ENCODE assay signal across 1 cellular context in genomic region chr19:1441022-1441426, GRCh38.
TF ChIP-seq lines count a peak whose summit lies in the region.

No MANE protein-coding gene starts in this region.

TF ChIP-seq in HepG2, 621 proteins besides CTCF, POLR2A, EP300 and RAD21:
- TF ChIP-seq, protein P1, sequence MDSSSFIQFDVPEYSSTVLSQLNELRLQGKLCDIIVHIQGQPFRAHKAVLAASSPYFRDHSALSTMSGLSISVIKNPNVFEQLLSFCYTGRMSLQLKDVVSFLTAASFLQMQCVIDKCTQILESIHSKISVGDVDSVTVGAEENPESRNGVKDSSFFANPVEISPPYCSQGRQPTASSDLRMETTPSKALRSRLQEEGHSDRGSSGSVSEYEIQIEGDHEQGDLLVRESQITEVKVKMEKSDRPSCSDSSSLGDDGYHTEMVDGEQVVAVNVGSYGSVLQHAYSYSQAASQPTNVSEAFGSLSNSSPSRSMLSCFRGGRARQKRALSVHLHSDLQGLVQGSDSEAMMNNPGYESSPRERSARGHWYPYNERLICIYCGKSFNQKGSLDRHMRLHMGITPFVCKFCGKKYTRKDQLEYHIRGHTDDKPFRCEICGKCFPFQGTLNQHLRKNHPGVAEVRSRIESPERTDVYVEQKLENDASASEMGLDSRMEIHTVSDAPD (CRISPR knock-in tag; IDR thresholded peaks at IDR 0.05), result no peak
- TF ChIP-seq FOXO1 (CRISPR knock-in tag; IDR thresholded peaks at IDR 0.05) (no peak), GABPA (IDR thresholded peaks at IDR 0.05; ENCODE audit: low read depth, low read length) (0 out of 2 replicates have a peak, but pooled peaks have one; percentile 12), GABPA (CRISPR knock-in tag; IDR thresholded peaks at IDR 0.05; ENCODE audit: low read depth) (no peak), KLF16 (CRISPR knock-in tag; IDR thresholded peaks at IDR 0.05) (no peak), ZNF451 (CRISPR knock-in tag; IDR thresholded peaks at IDR 0.05) (no peak), POLR2AphosphoS5 (IDR thresholded peaks at IDR 0.05; ENCODE audit: low read depth, low read length) (peak; percentile 12; the same call in 1 of the 2 replicates), RFXANK (CRISPR knock-in tag; IDR thresholded peaks at IDR 0.05) (no peak), HDAC6 (IDR thresholded peaks at IDR 0.05; ENCODE audit: low read depth, low read length) (no peak), SMAD1 (CRISPR knock-in tag; IDR thresholded peaks at IDR 0.05; ENCODE audit: borderline replicate concordance, low read depth) (no peak), SP5 (CRISPR knock-in tag; IDR thresholded peaks at IDR 0.05; ENCODE audit: borderline replicate concordance, low read depth) (no peak), ZNF572 (CRISPR knock-in tag; IDR thresholded peaks at IDR 0.05) (no peak), AGO2 (optimal IDR thresholded peaks at IDR 0.05; ENCODE audit: low read depth, low read length) (peak; percentile 77), ZNF496 (CRISPR knock-in tag; IDR thresholded peaks at IDR 0.05; ENCODE audit: insufficient replicate concordance) (no peak), MATR3 (CRISPR knock-in tag; IDR thresholded peaks at IDR 0.05) (no peak), ZBTB39 (CRISPR knock-in tag; IDR thresholded peaks at IDR 0.05) (no peak), IRX3 (CRISPR knock-in tag; IDR thresholded peaks at IDR 0.05; ENCODE audit: borderline replicate concordance, low read depth) (no peak), HNF4A (CRISPR knock-in tag; IDR thresholded peaks at IDR 0.05) (no peak), HNRNPK (IDR thresholded peaks at IDR 0.05; ENCODE audit: low read depth, low read length, poor library complexity, severe bottlenecking) (no peak), DBP (CRISPR knock-in tag; IDR thresholded peaks at IDR 0.05; ENCODE audit: not compliant biosample characterization) (no peak), BHLHE40 (IDR thresholded peaks at IDR 0.05; ENCODE audit: low read length) (no peak), ZXDC (CRISPR knock-in tag; IDR thresholded peaks at IDR 0.05) (no peak), RBFOX2 (IDR thresholded peaks at IDR 0.05; ENCODE audit: low read depth, low read length) (peak; percentile 52)
- TF ChIP-seq, protein P2, sequence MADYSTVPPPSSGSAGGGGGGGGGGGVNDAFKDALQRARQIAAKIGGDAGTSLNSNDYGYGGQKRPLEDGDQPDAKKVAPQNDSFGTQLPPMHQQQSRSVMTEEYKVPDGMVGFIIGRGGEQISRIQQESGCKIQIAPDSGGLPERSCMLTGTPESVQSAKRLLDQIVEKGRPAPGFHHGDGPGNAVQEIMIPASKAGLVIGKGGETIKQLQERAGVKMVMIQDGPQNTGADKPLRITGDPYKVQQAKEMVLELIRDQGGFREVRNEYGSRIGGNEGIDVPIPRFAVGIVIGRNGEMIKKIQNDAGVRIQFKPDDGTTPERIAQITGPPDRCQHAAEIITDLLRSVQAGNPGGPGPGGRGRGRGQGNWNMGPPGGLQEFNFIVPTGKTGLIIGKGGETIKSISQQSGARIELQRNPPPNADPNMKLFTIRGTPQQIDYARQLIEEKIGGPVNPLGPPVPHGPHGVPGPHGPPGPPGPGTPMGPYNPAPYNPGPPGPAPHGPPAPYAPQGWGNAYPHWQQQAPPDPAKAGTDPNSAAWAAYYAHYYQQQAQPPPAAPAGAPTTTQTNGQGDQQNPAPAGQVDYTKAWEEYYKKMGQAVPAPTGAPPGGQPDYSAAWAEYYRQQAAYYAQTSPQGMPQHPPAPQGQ (CRISPR knock-in tag; IDR thresholded peaks at IDR 0.05; ENCODE audit: borderline replicate concordance), result no peak
- TF ChIP-seq, protein P3, sequence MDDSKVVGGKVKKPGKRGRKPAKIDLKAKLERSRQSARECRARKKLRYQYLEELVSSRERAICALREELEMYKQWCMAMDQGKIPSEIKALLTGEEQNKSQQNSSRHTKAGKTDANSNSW (CRISPR knock-in tag; IDR thresholded peaks at IDR 0.05; ENCODE audit: borderline replicate concordance), result no peak
- TF ChIP-seq, protein P4, sequence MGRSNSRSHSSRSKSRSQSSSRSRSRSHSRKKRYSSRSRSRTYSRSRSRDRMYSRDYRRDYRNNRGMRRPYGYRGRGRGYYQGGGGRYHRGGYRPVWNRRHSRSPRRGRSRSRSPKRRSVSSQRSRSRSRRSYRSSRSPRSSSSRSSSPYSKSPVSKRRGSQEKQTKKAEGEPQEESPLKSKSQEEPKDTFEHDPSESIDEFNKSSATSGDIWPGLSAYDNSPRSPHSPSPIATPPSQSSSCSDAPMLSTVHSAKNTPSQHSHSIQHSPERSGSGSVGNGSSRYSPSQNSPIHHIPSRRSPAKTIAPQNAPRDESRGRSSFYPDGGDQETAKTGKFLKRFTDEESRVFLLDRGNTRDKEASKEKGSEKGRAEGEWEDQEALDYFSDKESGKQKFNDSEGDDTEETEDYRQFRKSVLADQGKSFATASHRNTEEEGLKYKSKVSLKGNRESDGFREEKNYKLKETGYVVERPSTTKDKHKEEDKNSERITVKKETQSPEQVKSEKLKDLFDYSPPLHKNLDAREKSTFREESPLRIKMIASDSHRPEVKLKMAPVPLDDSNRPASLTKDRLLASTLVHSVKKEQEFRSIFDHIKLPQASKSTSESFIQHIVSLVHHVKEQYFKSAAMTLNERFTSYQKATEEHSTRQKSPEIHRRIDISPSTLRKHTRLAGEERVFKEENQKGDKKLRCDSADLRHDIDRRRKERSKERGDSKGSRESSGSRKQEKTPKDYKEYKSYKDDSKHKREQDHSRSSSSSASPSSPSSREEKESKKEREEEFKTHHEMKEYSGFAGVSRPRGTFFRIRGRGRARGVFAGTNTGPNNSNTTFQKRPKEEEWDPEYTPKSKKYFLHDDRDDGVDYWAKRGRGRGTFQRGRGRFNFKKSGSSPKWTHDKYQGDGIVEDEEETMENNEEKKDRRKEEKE (IDR thresholded peaks at IDR 0.05), result no peak
- TF ChIP-seq, protein P5, sequence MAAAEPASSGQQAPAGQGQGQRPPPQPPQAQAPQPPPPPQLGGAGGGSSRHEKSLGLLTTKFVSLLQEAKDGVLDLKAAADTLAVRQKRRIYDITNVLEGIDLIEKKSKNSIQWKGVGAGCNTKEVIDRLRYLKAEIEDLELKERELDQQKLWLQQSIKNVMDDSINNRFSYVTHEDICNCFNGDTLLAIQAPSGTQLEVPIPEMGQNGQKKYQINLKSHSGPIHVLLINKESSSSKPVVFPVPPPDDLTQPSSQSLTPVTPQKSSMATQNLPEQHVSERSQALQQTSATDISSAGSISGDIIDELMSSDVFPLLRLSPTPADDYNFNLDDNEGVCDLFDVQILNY (CRISPR knock-in tag; conservative IDR thresholded peaks at IDR 0.05), result no peak
